In genomic region chr19:3024509-3024869, GRCh38 we compare ENCODE assay signal across 16 cellular contexts. TPM values are rescaled to one million over a fixed set of nuclear protein-coding genes. Genes with fewer than 3 reads are reported as not detected.
DNase-seq lines count a peak whose midpoint lies in the region; ATAC-seq lines count a peak whose summit lies in the region.
"Had no signal": no experiment of that assay in that cellular context is flagged by ENCODE, and none has a peak within 500 bp of the region (broad histone marks: within the 10 kb centered on the region; RNA-seq: fewer than 3 reads in every experiment).

No MANE protein-coding gene starts in this region.

- ATAC-seq in activated CD4-positive, alpha-beta T cell treated with anti-CD3 and anti-CD28 coated beads for 36 hours, result peak; percentile 92
- ATAC-seq in activated T-helper 17 cell treated with anti-CD3 and anti-CD28 coated beads, Interleukin-2, amount 50 U/mL, for 72 hours (replicated peaks), result peak; percentile 91
- ATAC-seq in HG03442 (IDR thresholded peaks at IDR 0.05; ENCODE audit: unreplicated experiment), result no peak
- ATAC-seq: A549, body of pancreas, pancreas had no signal

- no peaks in the 10 kb centered on the region for H3K36me3 ChIP-seq in CD4-positive, alpha-beta memory T cell (ENCODE audit: insufficient read depth, low read length)
- H3K36me3 ChIP-seq in mesendoderm (ENCODE audit: control insufficient read depth, insufficient read depth, low read length), result no peaks in the 10 kb centered on the region
- H3K36me3 ChIP-seq: pancreas had no signal

- peak overlapping the region; percentile 18 for H3K4me2 ChIP-seq in mesendoderm (ENCODE audit: low read length)
- H3K4me2 ChIP-seq: A549 had no signal

- H3K27me3 Mint-ChIP-seq in activated CD4-positive, alpha-beta T cell treated with anti-CD3 and anti-CD28 coated beads for 36 hours, result peaks cover 7% of the 10 kb centered on the region
- H3K27me3 Mint-ChIP-seq in CD4-positive, alpha-beta memory T cell, result no peaks in the 10 kb centered on the region
- H3K27me3 Mint-ChIP-seq in activated T-helper 17 cell treated with anti-CD3 and anti-CD28 coated beads, Interleukin-2, amount 50 U/mL, for 72 hours, result peaks cover 6% of the 10 kb centered on the region

- CTCF ChIA-PET in activated CD4-positive, alpha-beta T cell treated with anti-CD3 and anti-CD28 coated beads for 36 hours (lab: Charles Lee), result interaction anchor here (0.7 to 1.4 kb wide), 4 partner anchors 12 to 516 kb away, joined by 3 read pairs; no protein-coding TSS in a partner anchor
- CTCF ChIA-PET in CD4-positive, alpha-beta memory T cell (lab: Charles Lee; ENCODE audit: partially characterized antibody), result interaction anchor here (0.5 to 1.6 kb wide), 3 partner anchors 12 to 64 kb away, joined by 3 to 9 read pairs (median 4); no protein-coding TSS in a partner anchor

- no peaks in the 10 kb centered on the region for H3K9me3 ChIP-seq in CD4-positive, alpha-beta memory T cell (ENCODE audit: control insufficient read depth in 1 of 2, low read length in 2 of 2)
- H3K9me3 ChIP-seq: A549, body of pancreas, esophagus muscularis mucosa, pancreas had no signal

- no peaks in the 10 kb centered on the region for H3K9me3 Mint-ChIP-seq in activated CD4-positive, alpha-beta T cell treated with anti-CD3 and anti-CD28 coated beads for 36 hours (ENCODE audit: low read depth)
- H3K9me3 Mint-ChIP-seq in CD4-positive, alpha-beta memory T cell, result no peaks in the 10 kb centered on the region
- H3K9me3 Mint-ChIP-seq in activated T-helper 17 cell treated with anti-CD3 and anti-CD28 coated beads, Interleukin-2, amount 50 U/mL, for 72 hours, result no peaks in the 10 kb centered on the region

- no peaks in the 10 kb centered on the region for H3K79me2 ChIP-seq in mesendoderm (ENCODE audit: control insufficient read depth, insufficient read depth, low read length)

- H2BK15ac ChIP-seq in mesendoderm (replicated peaks; ENCODE audit: low read depth), result no peak overlapping the region

- H3K4me3 Mint-ChIP-seq in activated CD4-positive, alpha-beta T cell treated with anti-CD3 and anti-CD28 coated beads for 36 hours, result peak overlapping the region; percentile 48
- peak overlapping the region in 7 of 8 donors; percentile 25 to 54 (median 43) for H3K4me3 Mint-ChIP-seq in CD4-positive, alpha-beta memory T cell
- peak overlapping the region; percentile 44 for H3K4me3 Mint-ChIP-seq in activated T-helper 17 cell treated with anti-CD3 and anti-CD28 coated beads, Interleukin-2, amount 50 U/mL, for 72 hours

- no peak overlapping the region for H2AK5ac ChIP-seq in mesendoderm (ENCODE audit: low read length)

- H3K18ac ChIP-seq in mesendoderm (ENCODE audit: low read length), result no peak overlapping the region

- H2BK5ac ChIP-seq in mesendoderm (ENCODE audit: low read length), result no peak overlapping the region

- DNase-seq in activated CD4-positive, alpha-beta T cell treated with anti-CD3 and anti-CD28 coated beads for 36 hours, result peak; percentile 63
- DNase-seq in activated CD4-positive, alpha-beta T cell treated with anti-CD3 and anti-CD28 coated beads for 4 hours, result no peak
- no peak for DNase-seq in CD4-positive, alpha-beta memory T cell
- DNase-seq in mesendoderm, result peak; percentile 73
- no peak for DNase-seq in amygdala (lab: John Stamatoyannopoulos, UW)
- no peak for DNase-seq in NCI-H2196 (lab: John Stamatoyannopoulos, UW; ENCODE audit: unreplicated experiment)
- DNase-seq: body of pancreas, glutamatergic neuron, NCI-H1436 treated with DMSO at 0.1 percent for 48 hours, NCI-H510A, pancreas had no signal

- no peak overlapping the region for H3K4ac ChIP-seq in mesendoderm (ENCODE audit: low read depth, low read length)

- no peaks in the 10 kb centered on the region for H3K79me1 ChIP-seq in mesendoderm (ENCODE audit: low read length)

- POLR2A ChIA-PET in activated CD4-positive, alpha-beta T cell treated with anti-CD3 and anti-CD28 coated beads for 36 hours (lab: Charles Lee), result interaction anchor here (1.0 kb wide), 1 partner anchor 12 kb away, joined by 7 read pairs; no protein-coding TSS in a partner anchor
- POLR2A ChIA-PET in CD4-positive, alpha-beta memory T cell (lab: Charles Lee; ENCODE audit: partially characterized antibody), result interaction anchor here (1.5 to 1.8 kb wide), 3 partner anchors 11 to 37 kb away, joined by 4 to 8 read pairs (median 7); partner anchors contain the start of gene TLE5

- no CpG with 5 or more reads among the region's 5 CpGs for WGBS in mesendoderm (ENCODE audit: extremely low coverage, insufficient coverage, low lambda C conversion rate)

- peak overlapping the region; percentile 65 for H3K27ac Mint-ChIP-seq in activated CD4-positive, alpha-beta T cell treated with anti-CD3 and anti-CD28 coated beads for 36 hours
- H3K27ac Mint-ChIP-seq in CD4-positive, alpha-beta memory T cell, result peak overlapping the region in 2 of 7 donors; percentile 42 to 43
- no peak overlapping the region for H3K27ac Mint-ChIP-seq in activated T-helper 17 cell treated with anti-CD3 and anti-CD28 coated beads, Interleukin-2, amount 50 U/mL, for 72 hours

- no peaks in the 10 kb centered on the region for H3K27me3 ChIP-seq in CD4-positive, alpha-beta memory T cell (ENCODE audit: insufficient read depth, low read length)
- peaks cover 5% of the 10 kb centered on the region for H3K27me3 ChIP-seq in mesendoderm (ENCODE audit: insufficient read depth, low read length, poor library complexity)
- H3K27me3 ChIP-seq: body of pancreas, esophagus muscularis mucosa, pancreas had no signal

- peak overlapping the region; percentile 77 for H3K56ac ChIP-seq in mesendoderm (ENCODE audit: low read length)

- no peaks in the 10 kb centered on the region for H3K36me3 Mint-ChIP-seq in activated CD4-positive, alpha-beta T cell treated with anti-CD3 and anti-CD28 coated beads for 36 hours (ENCODE audit: low read depth)
- peaks cover 0 to 4% of the 10 kb centered on the region in 2 donors for H3K36me3 Mint-ChIP-seq in CD4-positive, alpha-beta memory T cell
- H3K36me3 Mint-ChIP-seq in activated T-helper 17 cell treated with anti-CD3 and anti-CD28 coated beads, Interleukin-2, amount 50 U/mL, for 72 hours (ENCODE audit: low read depth), result no peaks in the 10 kb centered on the region

- H3K23ac ChIP-seq in mesendoderm (ENCODE audit: low read length), result no peak overlapping the region

- H3K4me1 ChIP-seq in CD4-positive, alpha-beta memory T cell (ENCODE audit: insufficient read depth, low read length), result peaks cover 17% of the 10 kb centered on the region
- peaks cover 7% of the 10 kb centered on the region for H3K4me1 ChIP-seq in mesendoderm (ENCODE audit: control insufficient read depth, low read depth, low read length)
- H3K4me1 ChIP-seq: A549 had no signal

- intact Hi-C loops in activated CD4-positive, alpha-beta T cell treated with anti-CD3 and anti-CD28 coated beads for 36 hours (cut with DNase I, micrococcal nuclease), result no loop called here
- intact Hi-C loops in CD4-positive, alpha-beta memory T cell (cut with micrococcal nuclease), result no loop called here

- peaks cover 30% of the 10 kb centered on the region for H3K4me1 Mint-ChIP-seq in activated CD4-positive, alpha-beta T cell treated with anti-CD3 and anti-CD28 coated beads for 36 hours
- H3K4me1 Mint-ChIP-seq in CD4-positive, alpha-beta memory T cell, result peaks cover 2 to 27% (median 18%) of the 10 kb centered on the region in 4 donors
- peaks cover 5% of the 10 kb centered on the region for H3K4me1 Mint-ChIP-seq in activated T-helper 17 cell treated with anti-CD3 and anti-CD28 coated beads, Interleukin-2, amount 50 U/mL, for 72 hours

- no peak overlapping the region for H4K5ac ChIP-seq in mesendoderm (ENCODE audit: low read length)

- H4K8ac ChIP-seq in mesendoderm (ENCODE audit: low read depth, low read length), result no peak overlapping the region

- no peak overlapping the region for H3K4me3 ChIP-seq in CD4-positive, alpha-beta memory T cell (ENCODE audit: low read length in 2 of 2)
- no peak overlapping the region for H3K4me3 ChIP-seq in mesendoderm (ENCODE audit: low read length)
- H3K4me3 ChIP-seq: A549, body of pancreas, esophagus muscularis mucosa, pancreas had no signal

- H3K9ac ChIP-seq in mesendoderm (ENCODE audit: low read length), result peak overlapping the region; percentile 38

- H3K27ac ChIP-seq in CD4-positive, alpha-beta memory T cell (ENCODE audit: low read depth, low read length), result no peak overlapping the region
- H3K27ac ChIP-seq in mesendoderm (ENCODE audit: low read depth, low read length), result no peak overlapping the region
- H3K27ac ChIP-seq: A549, body of pancreas, esophagus muscularis mucosa, pancreas had no signal

- H2BK120ac ChIP-seq in mesendoderm (ENCODE audit: low read depth, low read length), result no peak overlapping the region

RNA-seq across cellular contexts. Expression of gene TLE2, which starts 4.6 kb away (rescaled TPM):
- total RNA-seq in activated CD4-positive, alpha-beta T cell treated with anti-CD3 and anti-CD28 coated beads for 36 hours, result 1 to 10 TPM; 4.7 to 6.3 TPM
- total RNA-seq in CD4-positive, alpha-beta memory T cell, result 10 to 100 TPM; 20.9 to 23.1 TPM
- 1 to 10 TPM; 5.5 to 7.0 TPM for polyA plus RNA-seq in CD4-positive, alpha-beta memory T cell
- total RNA-seq in activated T-helper 17 cell treated with anti-CD3 and anti-CD28 coated beads, Interleukin-2, amount 50 U/mL, for 72 hours, result 1 to 10 TPM; 2.5 to 3.5 TPM
- polyA plus RNA-seq in mesendoderm (2013, experiment 1 of 2), result 1.7 TPM
- 1.8 TPM for polyA plus RNA-seq in mesendoderm (2013, experiment 2 of 2)

RNA-seq across cellular contexts. Expression of gene TLE5, which starts 37.8 kb away (rescaled TPM):
- total RNA-seq in activated CD4-positive, alpha-beta T cell treated with anti-CD3 and anti-CD28 coated beads for 36 hours, result 100 to 1,000 TPM; 349 to 533 TPM
- 100 to 1,000 TPM; 876 to 900 TPM for total RNA-seq in CD4-positive, alpha-beta memory T cell
- polyA plus RNA-seq in CD4-positive, alpha-beta memory T cell, result 100 to 1,000 TPM; 572 to 943 TPM
- 100 to 1,000 TPM; 348 to 436 TPM for total RNA-seq in activated T-helper 17 cell treated with anti-CD3 and anti-CD28 coated beads, Interleukin-2, amount 50 U/mL, for 72 hours
- 69.9 TPM for polyA plus RNA-seq in mesendoderm (2013, experiment 1 of 2)
- polyA plus RNA-seq in mesendoderm (2013, experiment 2 of 2), result 71.4 TPM

RNA-seq across cellular contexts. Expression of gene TLE6, which starts 47.1 kb away (rescaled TPM):
- total RNA-seq in activated CD4-positive, alpha-beta T cell treated with anti-CD3 and anti-CD28 coated beads for 36 hours, result 1 to 10 TPM; 2.6 to 3.5 TPM
- total RNA-seq in CD4-positive, alpha-beta memory T cell, result not detected
- polyA plus RNA-seq in CD4-positive, alpha-beta memory T cell, result not detected
- 1 to 10 TPM; 4.1 to 4.2 TPM for total RNA-seq in activated T-helper 17 cell treated with anti-CD3 and anti-CD28 coated beads, Interleukin-2, amount 50 U/mL, for 72 hours
- not detected for polyA plus RNA-seq in mesendoderm (2013, experiment 1 of 2)
- 0.15 TPM for polyA plus RNA-seq in mesendoderm (2013, experiment 2 of 2)
- total RNA-seq: mononuclear cell had no signal

Comparison
In these comparisons a context has a peak if more than half of its experiments do, and no peak if none do; other contexts are left out.
1. DNase-seq: peak in activated CD4-positive, alpha-beta T cell treated with anti-CD3 and anti-CD28 coated beads for 36 hours (single experiment) and mesendoderm (single experiment); none in activated CD4-positive, alpha-beta T cell treated with anti-CD3 and anti-CD28 coated beads for 4 hours (0 of 2), CD4-positive, alpha-beta memory T cell (0 of 5), amygdala (0 of 56) and NCI-H2196 (single experiment).
2. Peak in every context shown above with its lines, with median percentiles within 50 percentile points of each other: H3K4me3 Mint-ChIP-seq.